10 cellular contexts compared by ENCODE assay signal in genomic region chr9:134457321-134457923, GRCh38.
DNase-seq lines count a peak whose midpoint lies in the region; ATAC-seq and TF ChIP-seq lines count a peak whose summit lies in the region.
"Had no signal": no experiment of that assay in that cellular context is flagged by ENCODE, and none has a peak within 500 bp of the region (broad histone marks: within the 10 kb centered on the region; RNA-seq: fewer than 3 reads in every experiment).

No MANE protein-coding gene starts in this region.

- H3K4me1 ChIP-seq in breast epithelium (peaks cover 7 to 15% of the 10 kb centered on the region in 2 donors), upper lobe of left lung (peaks cover 17 to 26% (median 22%) of the 10 kb centered on the region in 4 donors)
- peaks cover 10 to 20% of the 10 kb centered on the region in 2 donors for H3K4me1 ChIP-seq in naive thymus-derived CD4-positive, alpha-beta T cell (ENCODE audit: control insufficient read depth in 2 of 2, insufficient read depth in 2 of 2, low read length in 2 of 2)

- H3K4me1 Mint-ChIP-seq in naive thymus-derived CD4-positive, alpha-beta T cell = peaks cover 0 to 19% (median 11%) of the 10 kb centered on the region in 7 donors

- TF ChIP-seq CTCF in breast epithelium (IDR thresholded peaks at IDR 0.05) (no peak), upper lobe of left lung (IDR thresholded peaks at IDR 0.05) (no peak)

- no peak for TF ChIP-seq POLR2A in breast epithelium (IDR thresholded peaks at IDR 0.05)
- no peak for TF ChIP-seq POLR2A in upper lobe of left lung (IDR thresholded peaks at IDR 0.05)

- no peaks in the 10 kb centered on the region for H3K27me3 ChIP-seq in breast epithelium
- no peaks in the 10 kb centered on the region for H3K27me3 ChIP-seq in naive thymus-derived CD4-positive, alpha-beta T cell (ENCODE audit: control insufficient read depth in 2 of 2, insufficient read depth in 2 of 2, low read length in 2 of 2)
- H3K27me3 ChIP-seq in upper lobe of left lung = no peaks in the 10 kb centered on the region

- H3K4me3 ChIP-seq in breast epithelium (no peak overlapping the region), upper lobe of left lung (no peak overlapping the region)
- no peak overlapping the region for H3K4me3 ChIP-seq in naive thymus-derived CD4-positive, alpha-beta T cell (ENCODE audit: low read length)

- H3K27ac ChIP-seq in breast epithelium (peak overlapping the region; percentile 89 to 97), upper lobe of left lung (peak overlapping the region; percentile 85 to 95 (median 87))
- peak overlapping the region; percentile 84 for H3K27ac ChIP-seq in naive thymus-derived CD4-positive, alpha-beta T cell (ENCODE audit: low read depth, low read length)

- H3K27me3 Mint-ChIP-seq in naive thymus-derived CD4-positive, alpha-beta T cell = peaks cover 0 to 4% (median 0%) of the 10 kb centered on the region in 5 donors

- H3K4me3 Mint-ChIP-seq in naive thymus-derived CD4-positive, alpha-beta T cell = peak overlapping the region in 4 of 10 donors; percentile 85 to 96 (median 90)

- no peak for ATAC-seq in Right ventricle myocardium inferior
- no peak for ATAC-seq in naive thymus-derived CD4-positive, alpha-beta T cell
- no peak for ATAC-seq in upper lobe of left lung (ENCODE audit: low FRiP score in 2 of 2)
- ATAC-seq in GM21786 (IDR thresholded peaks at IDR 0.05; ENCODE audit: unreplicated experiment) = no peak
- ATAC-seq in HG03039 (IDR thresholded peaks at IDR 0.05; ENCODE audit: unreplicated experiment) = no peak
- ATAC-seq in GM21360 (IDR thresholded peaks at IDR 0.05; ENCODE audit: unreplicated experiment) = no peak

- peaks cover 0 to 5% of the 10 kb centered on the region in 2 donors for H3K9me3 ChIP-seq in breast epithelium
- peaks cover 0 to 8% (median 0%) of the 10 kb centered on the region in 3 experiments for H3K9me3 ChIP-seq in naive thymus-derived CD4-positive, alpha-beta T cell (ENCODE audit: control insufficient read depth in 2 of 3, low read length in 3 of 3)
- peaks cover 0 to 4% (median 0%) of the 10 kb centered on the region in 4 donors for H3K9me3 ChIP-seq in upper lobe of left lung

- peak overlapping the region; percentile 59 to 99 (median 94) for H3K27ac Mint-ChIP-seq in naive thymus-derived CD4-positive, alpha-beta T cell

- WGBS in upper lobe of left lung, 2 donors = 88% methylated on average over 3 of the region's 9 CpGs; no CpG with 5 or more reads in 1 of the 2 donors

- DNase-seq in Right ventricle myocardium inferior (ENCODE audit: missing footprints) (peak; percentile 22), cardiac septum (ENCODE audit: low spot score) (no peak), breast epithelium (ENCODE audit: low spot score in 2 of 2) (no peak), upper lobe of left lung (peak in 1 of 2 donors; percentile 46)
- no peak for DNase-seq in naive thymus-derived CD4-positive, alpha-beta T cell
- DNase-seq: foreskin fibroblast had no signal

- no peaks in the 10 kb centered on the region for H3K36me3 ChIP-seq in breast epithelium
- no peaks in the 10 kb centered on the region for H3K36me3 ChIP-seq in naive thymus-derived CD4-positive, alpha-beta T cell (ENCODE audit: control insufficient read depth in 2 of 3, insufficient read depth in 3 of 3, low read length in 3 of 3)
- H3K36me3 ChIP-seq in upper lobe of left lung = no peaks in the 10 kb centered on the region
- H3K36me3 ChIP-seq: left lung had no signal

- no peaks in the 10 kb centered on the region for H3K36me3 Mint-ChIP-seq in naive thymus-derived CD4-positive, alpha-beta T cell

- TF ChIP-seq EP300 in upper lobe of left lung (IDR thresholded peaks at IDR 0.05) = no peak

- no peaks in the 10 kb centered on the region for H3K9me3 Mint-ChIP-seq in naive thymus-derived CD4-positive, alpha-beta T cell

- intact Hi-C loops in Right ventricle myocardium inferior (cut with DNase I) = loop anchor here (2.0 to 5.0 kb wide), 2 partner anchors 17 to 185 kb away; partner anchors contain the start of gene COL5A1
- intact Hi-C loops in cardiac septum (cut with DNase I) = loop anchor here (5.0 kb wide), 1 partner anchor 145 kb away; no protein-coding TSS in a partner anchor
- intact Hi-C loops in breast epithelium (cut with DNase I; ENCODE audit: low total_unique reads) = loop anchor here (10.0 kb wide), 1 partner anchor 277 kb away; no protein-coding TSS in a partner anchor
- intact Hi-C loops in naive thymus-derived CD4-positive, alpha-beta T cell (cut with micrococcal nuclease) = loop anchor here in 1 of 2 donors (2.0 to 5.0 kb wide), 4 partner anchors 15 to 1045 kb away; partner anchors contain the start of genes BRD3, MRPS2 and RXRA

- CTCF ChIA-PET in naive thymus-derived CD4-positive, alpha-beta T cell (lab: Charles Lee) = interaction anchor here (1.2 to 2.0 kb wide), 2 partner anchors 15 to 17 kb away, joined by 3 to 6 read pairs; no protein-coding TSS in a partner anchor

- POLR2A ChIA-PET in naive thymus-derived CD4-positive, alpha-beta T cell (lab: Charles Lee) = interaction anchor here (1.2 to 2.0 kb wide), 4 partner anchors 17 to 294 kb away, joined by 3 to 26 read pairs (median 6); partner anchors contain the start of gene RNU6ATAC
